ENCODE assay signal across 23 cellular contexts in genomic region chr12:42769455-42769854, GRCh38.
DNase-seq lines count a peak whose midpoint lies in the region; ATAC-seq, FAIRE-seq and TF ChIP-seq lines count a peak whose summit lies in the region.
"Had no signal": no experiment of that assay in that cellular context is flagged by ENCODE, and none has a peak within 500 bp of the region (broad histone marks: within the 10 kb centered on the region; RNA-seq: fewer than 3 reads in every experiment).

No MANE protein-coding gene starts in this region.

- peaks cover 17% of the 10 kb centered on the region for H3K9me3 Mint-ChIP-seq in endodermal cell

- peak; percentile 76 for FAIRE-seq in endothelial cell of umbilical vein (lab: Jason Lieb, UNC)
- FAIRE-seq: A204.1, G401.6, GM12891, GM19239 had no signal

- 83% methylated on average over 1 of the region's 1 CpG; no CpG with 5 or more reads in 1 of the 2 experiments for WGBS in endodermal cell (ENCODE audit: insufficient coverage in 1 of 2, insufficient read length in 1 of 2), 2 experiments

- ATAC-seq in left ventricle myocardium superior: peak; percentile 59
- peak; percentile 36 for ATAC-seq in upper lobe of right lung
- ATAC-seq: HCT116 had no signal

- H3K9ac ChIP-seq in endodermal cell (ENCODE audit: extremely low read depth, low read length, poor library complexity, severe bottlenecking) (no peak overlapping the region), endothelial cell of umbilical vein (replicated peaks; ENCODE audit: extremely low read depth, insufficient read depth, low read length) (no peak overlapping the region)

- TF ChIP-seq POLR2A in endothelial cell of umbilical vein (IDR thresholded peaks at IDR 0.05; ENCODE audit: low read depth, low read length): no peak

- H3K79me2 ChIP-seq in endothelial cell of umbilical vein (ENCODE audit: control insufficient read depth, insufficient read depth, low read length): no peaks in the 10 kb centered on the region

- BruUV-seq in endothelial cell of umbilical vein (replicated peaks; lab: Mats Ljungman, UMichigan): no TSS peak

- H3K27ac ChIP-seq in endodermal cell (ENCODE audit: low read depth, low read length): no peak overlapping the region
- H3K27ac ChIP-seq in endothelial cell of umbilical vein (ENCODE audit: insufficient read depth, low read depth, low read length): no peak overlapping the region
- no peak overlapping the region for H3K27ac ChIP-seq in upper lobe of right lung
- H3K27ac ChIP-seq: HL-60 had no signal

- TF ChIP-seq CTCF in endodermal cell (conservative IDR thresholded peaks at IDR 0.05) (no peak), endothelial cell of umbilical vein (IDR thresholded peaks at IDR 0.05; ENCODE audit: extremely low read depth in 1 of 2, insufficient read depth in 1 of 2, low read depth in 1 of 2, low read length in 2 of 2) (no peak), upper lobe of right lung (IDR thresholded peaks at IDR 0.05) (no peak)

- H3K4me2 ChIP-seq in endothelial cell of umbilical vein (ENCODE audit: insufficient read depth, low read length): peak overlapping the region; percentile 34

- H2AFZ ChIP-seq in endothelial cell of umbilical vein (ENCODE audit: low read depth, low read length): peak overlapping the region; percentile 58

- H3K36me3 ChIP-seq in endodermal cell (ENCODE audit: control insufficient read depth, insufficient read depth, low read length) (no peaks in the 10 kb centered on the region), endothelial cell of umbilical vein (ENCODE audit: control insufficient read depth in 2 of 2, extremely low read depth in 1 of 2, insufficient read depth in 2 of 2, low read length in 2 of 2) (no peaks in the 10 kb centered on the region), upper lobe of right lung (no peaks in the 10 kb centered on the region)
- H3K36me3 ChIP-seq: BE2C had no signal

- intact Hi-C loops in endothelial cell of umbilical vein (cut with micrococcal nuclease) (no loop called here), left ventricle myocardium superior (cut with micrococcal nuclease) (no loop called here), upper lobe of right lung (cut with DNase I) (no loop called here)

- H3K27ac Mint-ChIP-seq in endodermal cell: no peak overlapping the region
- H3K27ac Mint-ChIP-seq: CD4-positive, CD25-positive, alpha-beta regulatory T cell; CD8-positive, alpha-beta memory T cell; HFFc6; IgD-negative memory B cell had no signal

- no peaks in the 10 kb centered on the region for H4K20me1 ChIP-seq in endothelial cell of umbilical vein (replicated peaks; ENCODE audit: control insufficient read depth, extremely low read depth, insufficient read depth, low read length)

- H3K27me3 Mint-ChIP-seq in endodermal cell (ENCODE audit: insufficient read depth): peaks cover 2% of the 10 kb centered on the region
- H3K27me3 Mint-ChIP-seq: CD8-positive, alpha-beta memory T cell had no signal

- H3K4me3 ChIP-seq in endodermal cell (ENCODE audit: low read length): peak overlapping the region; percentile 2
- no peak overlapping the region for H3K4me3 ChIP-seq in endothelial cell of umbilical vein (replicated peaks in 1 of 3; ENCODE audit: insufficient read depth in 1 of 3, low read depth in 1 of 3, low read length in 3 of 3)
- H3K4me3 ChIP-seq in upper lobe of right lung: no peak overlapping the region

- H3K36me3 Mint-ChIP-seq in endodermal cell (ENCODE audit: low read depth): no peaks in the 10 kb centered on the region
- H3K36me3 Mint-ChIP-seq: CD4-positive, CD25-positive, alpha-beta regulatory T cell; CD8-positive, alpha-beta memory T cell; IgD-negative memory B cell had no signal

- dilution Hi-C loops in endothelial cell of umbilical vein (cut with MboI; ENCODE audit: extremely low pct_ligation_motif_present, low sequenced_read_pairs): no loop called here

- H3K4me1 Mint-ChIP-seq in endodermal cell: peaks cover 8% of the 10 kb centered on the region
- H3K4me1 Mint-ChIP-seq: CD4-positive, CD25-positive, alpha-beta regulatory T cell; CD8-positive, alpha-beta memory T cell; IgD-negative memory B cell had no signal

- CTCF ChIA-PET in endothelial cell of umbilical vein (lab: Charles Lee): interaction anchor here (1.1 to 1.8 kb wide), 3 partner anchors 8 to 21 kb away, joined by 5 to 6 read pairs (median 5); no protein-coding TSS in a partner anchor

- POLR2A ChIA-PET in endothelial cell of umbilical vein (lab: Charles Lee): interaction anchor here (0.9 kb wide), 1 partner anchor 10 kb away, joined by 3 read pairs; no protein-coding TSS in a partner anchor

- H3K9me1 ChIP-seq in endothelial cell of umbilical vein (replicated peaks; ENCODE audit: control insufficient read depth, extremely low read depth, insufficient read depth, low read length): no peaks in the 10 kb centered on the region

- peaks cover 12% of the 10 kb centered on the region for H3K4me1 ChIP-seq in endodermal cell (ENCODE audit: control insufficient read depth, insufficient read depth, low read length)
- peaks cover 12% of the 10 kb centered on the region for H3K4me1 ChIP-seq in endothelial cell of umbilical vein (ENCODE audit: control insufficient read depth, extremely low read depth, insufficient read depth, low read length)
- H3K4me1 ChIP-seq in upper lobe of right lung: no peaks in the 10 kb centered on the region
- H3K4me1 ChIP-seq: BE2C had no signal

- H3K9me3 ChIP-seq in endodermal cell (ENCODE audit: control insufficient read depth, low read length) (peaks cover 21% of the 10 kb centered on the region), endothelial cell of umbilical vein (replicated peaks; ENCODE audit: control insufficient read depth, insufficient read depth, low read length) (no peaks in the 10 kb centered on the region), upper lobe of right lung (no peaks in the 10 kb centered on the region)
- H3K9me3 ChIP-seq: BE2C had no signal

- H3K4me3 Mint-ChIP-seq in endodermal cell: no peak overlapping the region
- H3K4me3 Mint-ChIP-seq: CD4-positive, CD25-positive, alpha-beta regulatory T cell; CD8-positive, alpha-beta memory T cell; HFFc6; IgD-negative memory B cell had no signal

- no peaks in the 10 kb centered on the region for H3K27me3 ChIP-seq in endodermal cell (ENCODE audit: control insufficient read depth, insufficient read depth, low read length, poor library complexity, severe bottlenecking)
- no peaks in the 10 kb centered on the region for H3K27me3 ChIP-seq in endothelial cell of umbilical vein (ENCODE audit: control insufficient read depth in 2 of 2, insufficient read depth in 2 of 2, low read length in 2 of 2)
- H3K27me3 ChIP-seq in upper lobe of right lung: no peaks in the 10 kb centered on the region
- H3K27me3 ChIP-seq: BE2C had no signal

- DNase-seq in endodermal cell: no peak
- no peak for DNase-seq in endothelial cell of umbilical vein (ENCODE audit: low read depth, low spot score)
- no peak for DNase-seq in left ventricle myocardium superior
- no peak for DNase-seq in upper lobe of right lung
- DNase-seq in GM19240 (ENCODE audit: insufficient read length, low spot score): no peak
- DNase-seq in HUDEP-2 (lab: John Stamatoyannopoulos, UW; ENCODE audit: unreplicated experiment in 76 of 76): no peak
- DNase-seq: ACHN; BE2C; C1 segment of cervical spinal cord; CD4-positive, CD25-positive, alpha-beta regulatory T cell; CD8-positive, alpha-beta memory T cell; COR-L47; DMS 273 treated with DMSO at 0.1 percent for 48 hours; GOT3; H7; HFFc6 had no signal

TF ChIP-seq in endothelial cell of umbilical vein, 7 proteins besides CTCF, POLR2A, EP300 and RAD21:
- TF ChIP-seq EZH2 (IDR thresholded peaks at IDR 0.05; ENCODE audit: borderline replicate concordance, low read depth, low read length, severe bottlenecking) (no peak), MYC (IDR thresholded peaks at IDR 0.05; ENCODE audit: low read depth, low read length) (no peak), POLR2AphosphoS5 (IDR thresholded peaks at IDR 0.05; ENCODE audit: insufficient read depth, low read depth, low read length) (no peak), GATA2 (IDR thresholded peaks at IDR 0.05; ENCODE audit: insufficient read depth, insufficient read length, low read depth, low read length) (peak; percentile 47), FOS (IDR thresholded peaks at IDR 0.05; ENCODE audit: borderline replicate concordance, insufficient read depth, low read length) (no peak), JUN (IDR thresholded peaks at IDR 0.05; ENCODE audit: borderline replicate concordance, insufficient read depth, insufficient read length, low read depth) (no peak)
- TF ChIP-seq, protein P1, sequence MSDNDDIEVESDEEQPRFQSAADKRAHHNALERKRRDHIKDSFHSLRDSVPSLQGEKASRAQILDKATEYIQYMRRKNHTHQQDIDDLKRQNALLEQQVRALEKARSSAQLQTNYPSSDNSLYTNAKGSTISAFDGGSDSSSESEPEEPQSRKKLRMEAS (IDR thresholded peaks at IDR 0.05; ENCODE audit: insufficient read depth, insufficient read length): no peak
